Comparison of ENCODE assay signal across 8 cellular contexts in genomic region chr19:10717054-10717355, GRCh38. TPM values are rescaled to one million over a fixed set of nuclear protein-coding genes. Genes with fewer than 3 reads are reported as not detected.
DNase-seq lines count a peak whose midpoint lies in the region; ATAC-seq, FAIRE-seq and TF ChIP-seq lines count a peak whose summit lies in the region.

No MANE protein-coding gene starts in this region.

- no peak overlapping the region for H3K23ac ChIP-seq in H1 (ENCODE audit: insufficient read length)

- no peak overlapping the region for H2BK12ac ChIP-seq in H1 (ENCODE audit: low read depth, low read length)

- peaks cover 38% of the 10 kb centered on the region for H3K36me3 Mint-ChIP-seq in CD8-positive, alpha-beta T cell

- no peaks in the 10 kb centered on the region for H3K9me3 ChIP-seq in CD8-positive, alpha-beta T cell (ENCODE audit: low read length)
- H3K9me3 ChIP-seq in OCI-LY1 (ENCODE audit: low read length) = no peaks in the 10 kb centered on the region
- H3K9me3 ChIP-seq in H1 (ENCODE audit: insufficient read depth in 2 of 2, low read depth in 1 of 2, low read length in 1 of 2) = no peaks in the 10 kb centered on the region
- H3K9me3 ChIP-seq in neutrophil = no peaks in the 10 kb centered on the region

- no peak for FAIRE-seq in H1 (lab: Jason Lieb, UNC)

- H3K4me1 Mint-ChIP-seq in CD8-positive, alpha-beta T cell (ENCODE audit: low read depth) = peaks cover 39% of the 10 kb centered on the region

- peak overlapping the region; percentile 36; the same call in 1 of the 2 replicates for H2AFZ ChIP-seq in OCI-LY1 (ENCODE audit: low read length)
- H2AFZ ChIP-seq in H1 (ENCODE audit: low read length) = 0 out of 2 replicates have a peak overlapping the region, but pooled peaks have one; percentile 35

- H3K4ac ChIP-seq in H1 (replicated peaks; ENCODE audit: insufficient read length, low read depth, low read length) = no peak overlapping the region

- peak overlapping the region; percentile 72 for H3K4me3 Mint-ChIP-seq in CD8-positive, alpha-beta T cell

- H3K4me2 ChIP-seq in OCI-LY1 (ENCODE audit: low read length) (peak overlapping the region; percentile 46), H1 (ENCODE audit: insufficient read depth in 1 of 2, low read depth in 2 of 2, low read length in 2 of 2) (peak overlapping the region; percentile 30 to 57)

- H2AK5ac ChIP-seq in H1 (ENCODE audit: low read depth, low read length) = no peak overlapping the region

- no peaks in the 10 kb centered on the region for H3K9me3 Mint-ChIP-seq in CD8-positive, alpha-beta T cell

- peaks cover 7% of the 10 kb centered on the region for H3K23me2 ChIP-seq in H1 (ENCODE audit: low read depth, low read length)

- no peaks in the 10 kb centered on the region for H3K27me3 Mint-ChIP-seq in CD8-positive, alpha-beta T cell (ENCODE audit: low read depth)

- H3K14ac ChIP-seq in H1 (ENCODE audit: insufficient read length) = no peak overlapping the region

- no peak overlapping the region for H2BK15ac ChIP-seq in H1 (ENCODE audit: low read length)

- no peak overlapping the region for H3K27ac ChIP-seq in CD8-positive, alpha-beta T cell (ENCODE audit: low read depth, low read length)
- H3K27ac ChIP-seq in OCI-LY1 (ENCODE audit: low read depth, low read length, poor library complexity, severe bottlenecking) (peak overlapping the region; percentile 0), H1 (ENCODE audit: low read depth, low read length) (no peak overlapping the region; the same call in 1 of the 2 replicates), neutrophil (peak overlapping the region; percentile 97)

- peaks cover 14% of the 10 kb centered on the region for H3K79me1 ChIP-seq in H1 (ENCODE audit: low read depth, low read length)

- POLR2A ChIA-PET in CD8-positive, alpha-beta T cell (lab: Charles Lee) = interaction anchor here (0.6 to 3.8 kb wide), 18 partner anchors 11 to 1091 kb away, joined by 3 to 27 read pairs (median 5); partner anchors contain the start of genes QTRT1 and TMED1
- POLR2A ChIA-PET in H1 (lab: Charles Lee; ENCODE audit: partially characterized antibody) = interaction anchor here (0.5 to 55.9 kb wide), 19 partner anchors 8 to 200 kb away, joined by 3 to 1874 read pairs (median 4); partner anchors contain the start of genes ILF3, QTRT1, S1PR5 and TMED1

- peak overlapping the region; percentile 86 for H3K27ac Mint-ChIP-seq in CD8-positive, alpha-beta T cell

- no peak for DNase-seq in CD8-positive, alpha-beta T cell
- DNase-seq in H1 (ENCODE audit: low read depth in 1 of 2, low spot score in 2 of 2) (no peak), DMS 273 (lab: John Stamatoyannopoulos, UW; ENCODE audit: unreplicated experiment) (no peak)
- no peak for DNase-seq in stimulated activated CD4-positive, alpha-beta T cell treated with anti-CD3 and anti-CD28 coated beads, Interleukin-2, amount 100 ng/mL, for 48 hours

- no peak overlapping the region for H3K56ac ChIP-seq in H1 (replicated peaks; ENCODE audit: insufficient read length, low read depth, low read length)

- H2BK20ac ChIP-seq in H1 (ENCODE audit: low read length) = no peak overlapping the region

- no peaks in the 10 kb centered on the region for H3F3A ChIP-seq in OCI-LY1 (ENCODE audit: insufficient read depth, low read length)

- H3K36me3 ChIP-seq in CD8-positive, alpha-beta T cell (ENCODE audit: insufficient read depth, low read length) = peaks cover 4% of the 10 kb centered on the region
- peaks cover 18% of the 10 kb centered on the region; the same call in 1 of the 2 replicates for H3K36me3 ChIP-seq in OCI-LY1 (ENCODE audit: insufficient read depth, low read length)
- H3K36me3 ChIP-seq in H1 (ENCODE audit: control insufficient read depth in 2 of 4, insufficient read depth in 4 of 4, low read length in 3 of 4) = peaks cover 0 to 4% (median 1%) of the 10 kb centered on the region in 4 experiments; a peak in 2 of 8 replicates
- H3K36me3 ChIP-seq in neutrophil = no peaks in the 10 kb centered on the region

- CTCF ChIA-PET in CD8-positive, alpha-beta T cell (lab: Charles Lee) = interaction anchor here (0.7 to 6.9 kb wide), 39 partner anchors 10 to 314 kb away, joined by 3 to 64 read pairs (median 5); partner anchors contain the start of genes CDC37, CDKN2D, QTRT1 and TMED1
- CTCF ChIA-PET in H1 (lab: Charles Lee; ENCODE audit: partially characterized antibody) = interaction anchor here (0.6 to 3.1 kb wide), 21 partner anchors 9 to 1662 kb away, joined by 3 to 15 read pairs (median 4); partner anchors contain the start of genes QTRT1 and TMED1

- peaks cover 37% of the 10 kb centered on the region for H3K79me2 ChIP-seq in OCI-LY1 (ENCODE audit: insufficient read depth, low read length)
- peaks cover 24 to 37% of the 10 kb centered on the region in 2 experiments for H3K79me2 ChIP-seq in H1 (ENCODE audit: control insufficient read depth in 1 of 2, insufficient read depth in 2 of 2, low read length in 2 of 2)

- TF ChIP-seq CTCF in CD8-positive, alpha-beta T cell (IDR thresholded peaks at IDR 0.05) = no peak
- TF ChIP-seq CTCF in OCI-LY1 (IDR thresholded peaks at IDR 0.05; ENCODE audit: low read length) = no peak
- no peak for TF ChIP-seq CTCF in H1 (IDR thresholded peaks at IDR 0.05; ENCODE audit: control extremely low read depth in 1 of 3, insufficient read depth in 1 of 3, low read depth in 1 of 3, low read length in 3 of 3)
- no peak for TF ChIP-seq CTCF in neutrophil (IDR thresholded peaks at IDR 0.05)

- ATAC-seq in CD8-positive, alpha-beta T cell = no peak
- ATAC-seq in HG03439 (IDR thresholded peaks at IDR 0.05; ENCODE audit: unreplicated experiment) (no peak), HG02885 (IDR thresholded peaks at IDR 0.05; ENCODE audit: poor library complexity, unreplicated experiment) (no peak)

- peak overlapping the region; percentile 19 for H3K4me3 ChIP-seq in CD8-positive, alpha-beta T cell (ENCODE audit: low read depth, low read length)
- H3K4me3 ChIP-seq in OCI-LY1 (ENCODE audit: low read depth, low read length, poor library complexity, severe bottlenecking) (peak overlapping the region; percentile 34), H1 (ENCODE audit: extremely low read depth in 1 of 4, insufficient read depth in 2 of 4, low read depth in 3 of 4, low read length in 4 of 4) (peak overlapping the region in 2 of 4 experiments; percentile 12 to 41; a peak in 3 of 8 replicates), neutrophil (ENCODE audit: low read depth in 1 of 2, low read length in 1 of 2) (peak overlapping the region; percentile 53 to 56)

- no peak overlapping the region for H3K18ac ChIP-seq in H1 (ENCODE audit: extremely low read depth, low read length)

- WGBS in H1 (ENCODE audit: extremely low coverage in 1 of 2, insufficient coverage in 1 of 2, insufficient read length in 1 of 2, insufficient replicate concordance in 2 of 2, low coverage in 1 of 2, low lambda C conversion rate in 2 of 2, missing lambda C conversion rate in 1 of 2), 2 experiments = 44% methylated on average over 10 of the region's 12 CpGs; no CpG with 5 or more reads in 1 of the 2 experiments

- TF ChIP-seq EP300 in H1 (IDR thresholded peaks at IDR 0.05; ENCODE audit: borderline replicate concordance in 1 of 2, low read depth in 2 of 2, low read length in 2 of 2) = no peak

- intact Hi-C loops in CD8-positive, alpha-beta T cell (cut with DNase I, micrococcal nuclease) = loop anchor here (1.0 to 5.0 kb wide), 15 partner anchors 14 to 658 kb away; partner anchors contain the start of genes TMED1 (in 2 of the 2), CDC37 (in 1 of the 2), CDKN2D (in 1 of the 2) and KRI1 (in 1 of the 2)

- H3K9me2 ChIP-seq in OCI-LY1 (ENCODE audit: low read depth, low read length) = no peaks in the 10 kb centered on the region

- H4K91ac ChIP-seq in H1 (replicated peaks; ENCODE audit: insufficient read length, low read length) = no peak overlapping the region

- H2BK5ac ChIP-seq in H1 (ENCODE audit: low read depth, low read length) = 0 out of 2 replicates have a peak overlapping the region, but pooled peaks have one; percentile 18

- H3K4me1 ChIP-seq in CD8-positive, alpha-beta T cell (ENCODE audit: insufficient read depth, low read length) = peaks cover 37% of the 10 kb centered on the region
- H3K4me1 ChIP-seq in OCI-LY1 (ENCODE audit: insufficient read depth, low read length, severe bottlenecking) (peaks cover 26% of the 10 kb centered on the region), H1 (replicated peaks in 1 of 4; ENCODE audit: control insufficient read depth in 3 of 4, insufficient read depth in 4 of 4, low read length in 3 of 4) (peaks cover 0 to 14% (median 6%) of the 10 kb centered on the region in 4 experiments; a peak in 5 of 7 replicates), neutrophil (ENCODE audit: control insufficient read depth in 1 of 2, insufficient read depth in 1 of 2, low read depth in 1 of 2, low read length in 1 of 2) (peaks cover 33 to 40% of the 10 kb centered on the region in 2 experiments)

- H4K20me1 ChIP-seq in OCI-LY1 (ENCODE audit: insufficient read depth, low read length) = no peaks in the 10 kb centered on the region
- peaks cover 18 to 19% of the 10 kb centered on the region in 2 experiments for H4K20me1 ChIP-seq in H1 (replicated peaks in 1 of 2; ENCODE audit: control insufficient read depth in 1 of 2, insufficient read depth in 2 of 2, low read length in 2 of 2)

- H3K27me3 ChIP-seq in CD8-positive, alpha-beta T cell (ENCODE audit: insufficient read depth, low read length) = no peaks in the 10 kb centered on the region
- H3K27me3 ChIP-seq in OCI-LY1 (ENCODE audit: insufficient read depth, low read length) (no peaks in the 10 kb centered on the region), H1 (replicated peaks in 1 of 4; ENCODE audit: control insufficient read depth in 3 of 4, extremely low read depth in 1 of 4, insufficient read depth in 3 of 4, low read length in 3 of 4) (no peaks in the 10 kb centered on the region), neutrophil (no peaks in the 10 kb centered on the region)

- H4K5ac ChIP-seq in H1 (ENCODE audit: insufficient read length, low read depth, low read length) = peak overlapping the region; percentile 57

- TF ChIP-seq RAD21 in H1 (IDR thresholded peaks at IDR 0.05 in 1 of 2, conservative IDR thresholded peaks at IDR 0.05 in 1 of 2; ENCODE audit: low read depth in 2 of 2, low read length in 2 of 2) = no peak

- H2BK120ac ChIP-seq in H1 (replicated peaks; ENCODE audit: low read depth, low read length) = no peak overlapping the region

- TF ChIP-seq POLR2A in H1 (IDR thresholded peaks at IDR 0.05; ENCODE audit: control extremely low read depth in 1 of 2, low read depth in 2 of 2, low read length in 2 of 2) = peak in 1 of 2 experiments; percentile 55; a peak in 2 of 3 replicates

- H4K8ac ChIP-seq in H1 (ENCODE audit: extremely low read depth, insufficient read depth, low read length) = peak overlapping the region; percentile 66; the same call in 1 of the 2 replicates

- H3K9ac ChIP-seq in OCI-LY1 (ENCODE audit: low read length) (peak overlapping the region; percentile 15; the same call in 1 of the 2 replicates), H1 (replicated peaks in 1 of 4; ENCODE audit: extremely low read depth in 1 of 4, low read depth in 3 of 4, low read length in 3 of 4) (peak overlapping the region in 1 of 4 experiments; percentile 31; a peak in 2 of 7 replicates)

RNA-seq across cellular contexts. Expression of gene DNM2, which starts 0.9 kb away (rescaled TPM):
- 100 to 1,000 TPM; 309 to 337 TPM for total RNA-seq in CD8-positive, alpha-beta T cell
- total RNA-seq in H1 (2021; fragmentation: NEBNext Ultra II Directional; extraction: Animal tissue kit (Norgen Biotek cat#: 25700)) = 120 TPM in 2 replicates
- 61.9 and 83.4 TPM in 2 replicates for polyA plus RNA-seq in H1 (2011; rRNA removed)
- polyA plus RNA-seq in H1 (2011; cell fraction: cytosol; rRNA removed) = 67.2 TPM
- polyA plus RNA-seq in H1 (2011; cell fraction: nucleus; rRNA removed) = 179 TPM
- polyA plus RNA-seq in H1 (2012, experiment 1 of 2) = 78.8 to 103 TPM (median 98.1 TPM) in 4 replicates
- 90.9 TPM for polyA plus RNA-seq in H1 (2012, experiment 2 of 2)
- 65.5 TPM for polyA plus RNA-seq in H1 (2013, experiment 1 of 2)
- polyA plus RNA-seq in H1 (2013, experiment 2 of 2) = 58.4 TPM
- polyA minus RNA-seq in H1 (2011; rRNA and poly(A)+ RNA removed) = 131 and 151 TPM in 2 replicates
- 66.2 TPM for polyA minus RNA-seq in H1 (2011; cell fraction: cytosol; rRNA and poly(A)+ RNA removed)
- 116 TPM for polyA minus RNA-seq in H1 (2011; cell fraction: nucleus; rRNA and poly(A)+ RNA removed)

RNA-seq across cellular contexts. Expression of gene QTRT1, which starts 15.8 kb away (rescaled TPM):
- total RNA-seq in CD8-positive, alpha-beta T cell = 10 to 100 TPM; 47.3 to 52.1 TPM
- total RNA-seq in H1 (2021; fragmentation: NEBNext Ultra II Directional; extraction: Animal tissue kit (Norgen Biotek cat#: 25700)) = 61.1 and 61.6 TPM in 2 replicates
- polyA plus RNA-seq in H1 (2011; rRNA removed) = 94.2 and 126 TPM in 2 replicates
- polyA plus RNA-seq in H1 (2011; cell fraction: cytosol; rRNA removed) = 106 TPM
- 245 TPM for polyA plus RNA-seq in H1 (2011; cell fraction: nucleus; rRNA removed)
- 59.3 to 105 TPM (median 99.7 TPM) in 4 replicates for polyA plus RNA-seq in H1 (2012, experiment 1 of 2)
- 74.3 TPM for polyA plus RNA-seq in H1 (2012, experiment 2 of 2)
- 33.7 TPM for polyA plus RNA-seq in H1 (2013, experiment 1 of 2)
- 31.1 TPM for polyA plus RNA-seq in H1 (2013, experiment 2 of 2)
- 24.7 and 28.9 TPM in 2 replicates for polyA minus RNA-seq in H1 (2011; rRNA and poly(A)+ RNA removed)
- 20.5 TPM for polyA minus RNA-seq in H1 (2011; cell fraction: cytosol; rRNA and poly(A)+ RNA removed)
- 38.8 TPM for polyA minus RNA-seq in H1 (2011; cell fraction: nucleus; rRNA and poly(A)+ RNA removed)

Comparison
In these comparisons a context has a peak if more than half of its experiments do, and no peak if none do; other contexts are left out.
1. H3K27ac ChIP-seq: peak in OCI-LY1 (single experiment) and neutrophil (single experiment); none in CD8-positive, alpha-beta T cell (single experiment) and H1 (single experiment).